ENCODE assay signal across 9 cellular contexts in the genomic region with DNA sequence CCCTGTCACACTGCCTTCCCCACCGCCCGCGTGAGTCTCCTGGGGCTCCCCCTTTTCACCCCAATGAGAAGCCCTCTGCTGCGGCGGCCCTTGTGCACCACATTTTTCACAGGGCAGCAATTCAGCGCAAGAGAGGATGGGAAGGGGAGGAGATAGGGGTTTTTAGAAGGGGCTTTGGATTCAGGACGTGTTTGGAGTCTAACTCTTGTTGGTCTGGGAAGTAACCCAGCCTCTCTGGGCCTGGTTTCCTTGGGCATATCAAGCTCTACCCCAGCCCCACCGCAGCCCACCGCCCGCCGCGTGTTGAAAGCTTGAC. TPM values are rescaled to one million over a fixed set of nuclear protein-coding genes. Genes with fewer than 3 reads are reported as not detected.
A peak's percentile ranks its signal among the peaks of the same experiment; 100 is the strongest.
DNase-seq lines count a peak whose midpoint lies in the region; ATAC-seq and TF ChIP-seq lines count a peak whose summit lies in the region.
"Had no signal": no experiment of that assay in that cellular context is flagged by ENCODE, and none has a peak within 500 bp of the region (broad histone marks: within the 10 kb centered on the region; RNA-seq: fewer than 3 reads in every experiment).

No MANE protein-coding gene starts in this region.

- BruUV-seq in MCF 10A (replicated peaks; lab: Mats Ljungman, UMichigan) = no TSS peak

- ATAC-seq in left ventricle myocardium superior (no peak), upper lobe of right lung (no peak), esophagus mucosa (no peak), HG03175 (IDR thresholded peaks at IDR 0.05; ENCODE audit: unreplicated experiment) (no peak), HG02571 (IDR thresholded peaks at IDR 0.05; ENCODE audit: unreplicated experiment) (no peak)

- POLR2A ChIA-PET in MCF 10A (lab: Yijun Ruan, JAX) = interaction anchor here (0.8 kb wide), 1 partner anchor 250 kb away, joined by 3 read pairs; no protein-coding TSS in a partner anchor

- H3K4me3 Mint-ChIP-seq in MCF 10A (ENCODE audit: unreplicated experiment) = peak overlapping the region; percentile 68

- DNase-seq in cardiac muscle cell (ENCODE audit: low read depth in 1 of 2, low spot score in 1 of 2) (no peak), left ventricle myocardium superior (no peak), MCF 10A (ENCODE audit: unreplicated experiment) (no peak), upper lobe of right lung (no peak)

- no peaks in the 10 kb centered on the region for H3K4me1 Mint-ChIP-seq in MCF 10A (ENCODE audit: insufficient read depth, unreplicated experiment)

- no peak overlapping the region for H3K27ac Mint-ChIP-seq in MCF 10A (ENCODE audit: low read depth, unreplicated experiment)

- no peaks in the 10 kb centered on the region for H3K9me3 Mint-ChIP-seq in MCF 10A (ENCODE audit: unreplicated experiment)

- H3K4me3 ChIP-seq in cardiac muscle cell = peak overlapping the region; percentile 62
- H3K4me3 ChIP-seq in mesodermal cell (ENCODE audit: extremely low read depth, insufficient read depth, low read length, poor library complexity, severe bottlenecking) = peak overlapping the region; percentile 36
- peak overlapping the region; percentile 68 for H3K4me3 ChIP-seq in upper lobe of right lung

- peaks cover 39% of the 10 kb centered on the region for H3K27me3 Mint-ChIP-seq in MCF 10A (ENCODE audit: insufficient read depth, unreplicated experiment)

- CTCF ChIA-PET in MCF 10A (lab: Yijun Ruan, JAX) = interaction anchor here (0.6 to 1.0 kb wide), 2 partner anchors 18 to 1055 kb away, joined by 3 read pairs; no protein-coding TSS in a partner anchor

- H3K27ac ChIP-seq in cardiac muscle cell (no peak overlapping the region), mesodermal cell (ENCODE audit: low read depth, low read length, severe bottlenecking) (no peak overlapping the region), upper lobe of right lung (peak overlapping the region; percentile 47)

- H3K27me3 ChIP-seq in cardiac muscle cell = peaks cover 97% of the 10 kb centered on the region
- H3K27me3 ChIP-seq in upper lobe of right lung = peaks cover 16% of the 10 kb centered on the region

- WGBS in mesodermal cell (ENCODE audit: insufficient coverage in 2 of 2), 2 experiments = 15 to 24% methylated on average over 9 to 10 of the region's 12 CpGs

- TF ChIP-seq CTCF in cardiac muscle cell (IDR thresholded peaks at IDR 0.05; ENCODE audit: low read depth, low read length) = no peak
- no peak for TF ChIP-seq CTCF in MCF 10A (IDR thresholded peaks at IDR 0.05; ENCODE audit: unreplicated experiment)
- no peak for TF ChIP-seq CTCF in upper lobe of right lung (IDR thresholded peaks at IDR 0.05)

- no peaks in the 10 kb centered on the region for H3K36me3 ChIP-seq in cardiac muscle cell
- no peaks in the 10 kb centered on the region for H3K36me3 ChIP-seq in mesodermal cell (ENCODE audit: control insufficient read depth, insufficient read depth, low read length)
- H3K36me3 ChIP-seq in upper lobe of right lung = no peaks in the 10 kb centered on the region

- intact Hi-C loops in left ventricle myocardium superior (cut with micrococcal nuclease) = no loop called here
- intact Hi-C loops in MCF 10A (cut with micrococcal nuclease) = loop anchor here (2.0 to 5.0 kb wide), 2 partner anchors 128 to 241 kb away; a partner anchor contains a TSS
- intact Hi-C loops in upper lobe of right lung (cut with DNase I) = no loop called here

- no peaks in the 10 kb centered on the region for H3K36me3 Mint-ChIP-seq in MCF 10A (ENCODE audit: insufficient read depth, unreplicated experiment)

- H3K4me1 ChIP-seq in cardiac muscle cell (ENCODE audit: low read depth) (no peaks in the 10 kb centered on the region), mesodermal cell (ENCODE audit: control insufficient read depth, insufficient read depth, low read length, poor library complexity, severe bottlenecking) (peaks cover 5% of the 10 kb centered on the region), upper lobe of right lung (peaks cover 19% of the 10 kb centered on the region)

- no peaks in the 10 kb centered on the region for H3K9me3 ChIP-seq in cardiac muscle cell (ENCODE audit: low read depth)
- no peaks in the 10 kb centered on the region for H3K9me3 ChIP-seq in mesodermal cell (ENCODE audit: control insufficient read depth, low read length)
- H3K9me3 ChIP-seq in upper lobe of right lung = no peaks in the 10 kb centered on the region

RNA-seq across cellular contexts. Expression of a gene that starts 0.7 kb away (rescaled TPM):
- total RNA-seq in cardiac muscle cell (1.1 TPM in 2 replicates), left ventricle myocardium superior (2.3 TPM), MCF 10A (2022) (3.4 and 7.0 TPM in 2 replicates), upper lobe of right lung (27.2 TPM), esophagus mucosa (1.2 TPM)
- polyA plus RNA-seq in cardiac muscle cell = 0.11 and 0.43 TPM in 2 replicates
- 0.41 TPM for polyA plus RNA-seq in mesodermal cell (2013, experiment 1 of 2)
- polyA plus RNA-seq in mesodermal cell (2013, experiment 2 of 2) = 0.25 TPM

RNA-seq across cellular contexts. Expression of a gene that starts 53.9 kb away (rescaled TPM):
- 37.2 and 40.0 TPM in 2 replicates for total RNA-seq in cardiac muscle cell
- polyA plus RNA-seq in cardiac muscle cell = 46.7 and 67.9 TPM in 2 replicates
- 61.9 TPM for total RNA-seq in left ventricle myocardium superior
- 103 and 120 TPM in 2 replicates for total RNA-seq in MCF 10A (2022)
- polyA plus RNA-seq in mesodermal cell (2013, experiment 1 of 2) = 42.7 TPM
- 49.7 TPM for polyA plus RNA-seq in mesodermal cell (2013, experiment 2 of 2)
- total RNA-seq in upper lobe of right lung = 33.2 TPM
- 675 TPM for total RNA-seq in esophagus mucosa

RNA-seq across cellular contexts. Expression of a gene that starts 57.2 kb away (rescaled TPM):
- total RNA-seq in cardiac muscle cell = not detected in 2 replicates
- not detected in 2 replicates for polyA plus RNA-seq in cardiac muscle cell
- not detected for total RNA-seq in left ventricle myocardium superior
- not detected in 2 replicates for total RNA-seq in MCF 10A (2022)
- polyA plus RNA-seq in mesodermal cell (2013, experiment 1 of 2) = not detected
- polyA plus RNA-seq in mesodermal cell (2013, experiment 2 of 2) = not detected
- total RNA-seq in upper lobe of right lung = not detected
- not detected for total RNA-seq in esophagus mucosa
- total RNA-seq: Daoy had no signal
